ENCODE assay signal across 12 cellular contexts in the genomic region with DNA sequence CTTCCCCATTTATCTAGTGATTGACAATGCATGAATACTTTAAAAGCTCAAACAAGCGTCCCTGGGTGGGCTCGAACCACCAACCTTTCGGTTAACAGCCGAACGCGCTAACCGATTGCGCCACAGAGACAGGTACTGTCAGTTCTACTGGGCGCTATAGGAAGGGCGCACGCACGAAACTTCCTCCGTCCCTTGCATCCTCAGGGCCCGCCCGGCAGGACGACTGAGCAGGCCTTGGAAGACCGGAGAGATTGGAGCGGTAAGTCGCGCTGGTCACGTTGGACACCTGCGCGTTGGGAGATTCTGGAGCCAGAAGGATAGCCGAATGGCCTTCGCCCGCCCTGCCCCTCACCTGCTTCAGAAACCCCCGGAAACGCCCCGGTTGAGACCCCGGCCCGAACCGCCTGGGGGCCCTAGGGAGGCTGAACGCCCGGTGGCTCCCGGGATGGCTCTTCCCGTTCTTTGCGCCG. TPM values are rescaled to one million over a fixed set of nuclear protein-coding genes. Genes with fewer than 3 reads are reported as not detected.
A peak's percentile ranks its signal among the peaks of the same experiment; 100 is the strongest.
DNase-seq lines count a peak whose midpoint lies in the region; ATAC-seq, FAIRE-seq and TF ChIP-seq lines count a peak whose summit lies in the region.
"Not testable (repeated sequence)": the region's sequence is repeated elsewhere in the genome, so short reads cannot be mapped to it uniquely, and the experiment has no call there.
"Had no signal": no experiment of that assay in that cellular context is flagged by ENCODE, and none has a peak within 500 bp of the region (broad histone marks: within the 10 kb centered on the region; RNA-seq: fewer than 3 reads in every experiment).

No MANE protein-coding gene starts in this region.

- peak overlapping the region; percentile 24 for H3K4me3 ChIP-seq in HAP-1
- H3K4me3 ChIP-seq in K562, result not testable (repeated sequence)
- H3K4me3 ChIP-seq in epithelial cell of proximal tubule (ENCODE audit: low read depth, low read length), result peak overlapping the region; percentile 37
- peak overlapping the region; percentile 28 for H3K4me3 ChIP-seq in mononuclear cell (ENCODE audit: low read length)

- in situ Hi-C loops in HAP-1 (cut with MboI; ENCODE audit: low sequenced_read_pairs); K562 (cut with MboI): not testable (repeated sequence)

- POLR2A ChIA-PET in K562 (lab: Yijun Ruan, JAX), result not testable (repeated sequence)

- peak overlapping the region; percentile 91 for H3K27ac Mint-ChIP-seq in activated T-cell treated with anti-CD3 and anti-CD28 coated beads, Interleukin-2, amount 50 U/mL, for 72 hours

- not testable (repeated sequence) for TF ChIP-seq RAD21 in K562 (CRISPR knock-in tag; conservative IDR thresholded peaks at IDR 0.05 in 1 of 2, IDR thresholded peaks at IDR 0.05 in 1 of 2)

- H3K9me1 ChIP-seq in K562 (ENCODE audit: control insufficient read depth, insufficient read depth, low read length), result not testable (repeated sequence)

- not testable (repeated sequence) for H3K9ac ChIP-seq in K562 (ENCODE audit: insufficient read depth in 1 of 2, low read depth in 2 of 2, low read length in 2 of 2)

- BruUV-seq in K562 (replicated peaks; lab: Mats Ljungman, UMichigan), result not testable (repeated sequence)

- FAIRE-seq in K562 (lab: Jason Lieb, UNC), result not testable (repeated sequence)

- not testable (repeated sequence) for H3K27ac ChIP-seq in K562 (ENCODE audit: extremely low read depth, low read depth, low read length)

- H3K4me1 ChIP-seq in HAP-1; K562 (replicated peaks in 1 of 2; ENCODE audit: control insufficient read depth in 2 of 2, insufficient read depth in 2 of 2, low read length in 2 of 2); mononuclear cell (ENCODE audit: insufficient read depth, low read length): not testable (repeated sequence)

- not testable (repeated sequence) for H4K20me1 ChIP-seq in K562 (replicated peaks; ENCODE audit: control insufficient read depth, insufficient read depth, low read length)

- not testable (repeated sequence) for H3K4me2 ChIP-seq in K562 (ENCODE audit: insufficient read depth, low read length)

- H3K9me3 ChIP-seq in HAP-1; K562 (replicated peaks; ENCODE audit: control insufficient read depth, insufficient read depth, low read depth, low read length); mononuclear cell (ENCODE audit: low read depth, low read length): not testable (repeated sequence)

- not testable (repeated sequence) for TF ChIP-seq EP300 in K562 (IDR thresholded peaks at IDR 0.05; ENCODE audit: low read length)

- not testable (repeated sequence) for ATAC-seq in activated T-cell treated with anti-CD3 and anti-CD28 coated beads, Interleukin-2, amount 50 U/mL, for 72 hours (replicated peaks in 1 of 2); K562

- DNase-seq in HAP-1 (ENCODE audit: low spot score in 2 of 2), result peak in 1 of 2 experiments; percentile 59
- peak; percentile 7 for DNase-seq in activated CD4-positive, CD25-positive, alpha-beta regulatory T cell treated with anti-CD3 and anti-CD28 coated beads, Interleukin-2, amount 50 U/mL, for 16 hours (ENCODE audit: low read depth, low spot score)
- peak; percentile 6 to 61 for DNase-seq in activated T-cell treated with anti-CD3 and anti-CD28 coated beads, Interleukin-2, amount 50 U/mL, for 72 hours
- not testable (repeated sequence) for DNase-seq in K562 (ENCODE audit: extremely low read depth in 1 of 4, low spot score in 3 of 4); epithelial cell of proximal tubule (ENCODE audit: low read depth)
- DNase-seq in stimulated activated CD4-positive, alpha-beta T cell treated with anti-CD3 and anti-CD28 coated beads, Interleukin-12 subunit alpha, Interleukin-12 subunit beta, amount 100 ng/mL, for 4 hours, result peak; percentile 33

- H2AFZ ChIP-seq in K562 (ENCODE audit: low read depth, low read length), result not testable (repeated sequence)

- TF ChIP-seq CTCF in K562 (IDR thresholded peaks at IDR 0.05 in 2 of 3, conservative IDR thresholded peaks at IDR 0.05 in 1 of 3; ENCODE audit: insufficient read depth in 2 of 3, low read depth in 1 of 3, low read length in 3 of 3); epithelial cell of proximal tubule (conservative IDR thresholded peaks at IDR 0.05; ENCODE audit: low read depth, low read length): not testable (repeated sequence)

- H3K36me3 Mint-ChIP-seq in activated T-cell treated with anti-CD3 and anti-CD28 coated beads, Interleukin-2, amount 50 U/mL, for 72 hours (ENCODE audit: insufficient read depth in 2 of 2), result not testable (repeated sequence)

- not testable (repeated sequence) for H3K4me1 Mint-ChIP-seq in activated T-cell treated with anti-CD3 and anti-CD28 coated beads, Interleukin-2, amount 50 U/mL, for 72 hours (ENCODE audit: low read depth)

- H3K4me3 Mint-ChIP-seq in activated T-cell treated with anti-CD3 and anti-CD28 coated beads, Interleukin-2, amount 50 U/mL, for 72 hours, result peak overlapping the region; percentile 72 to 77

- H3K27me3 Mint-ChIP-seq in activated T-cell treated with anti-CD3 and anti-CD28 coated beads, Interleukin-2, amount 50 U/mL, for 72 hours (ENCODE audit: low read depth), result not testable (repeated sequence)

- intact Hi-C loops in K562 (cut with micrococcal nuclease), result not testable (repeated sequence)

- CTCF ChIA-PET in K562 (lab: Yijun Ruan, JAX; ENCODE audit: low intra/inter-chr PET ratio), result not testable (repeated sequence)

- WGBS in K562 (ENCODE audit: insufficient coverage, low coverage, missing lambda C conversion rate), result no CpG with 5 or more reads among the region's 38 CpGs

- H3K79me2 ChIP-seq in K562 (ENCODE audit: control insufficient read depth, insufficient read depth, low read length), result not testable (repeated sequence)

- not testable (repeated sequence) for H3K9me3 Mint-ChIP-seq in activated T-cell treated with anti-CD3 and anti-CD28 coated beads, Interleukin-2, amount 50 U/mL, for 72 hours

- not testable (repeated sequence) for TF ChIP-seq POLR2A in K562 (conservative IDR thresholded peaks at IDR 0.05)

- H3K27me3 ChIP-seq in HAP-1 (ENCODE audit: low read depth); K562 (ENCODE audit: control insufficient read depth in 2 of 2, insufficient read depth in 2 of 2, low read length in 2 of 2); mononuclear cell (ENCODE audit: insufficient read depth, low read length): not testable (repeated sequence)

- not testable (repeated sequence) for H3K36me3 ChIP-seq in HAP-1 (replicated peaks); K562 (ENCODE audit: control insufficient read depth, insufficient read depth, low read length)

TF ChIP-seq in K562, 482 proteins besides CTCF, POLR2A, EP300 and RAD21 (continues in another document):
- peak; percentile 96 for TF ChIP-seq POLR2H (tag; IDR thresholded peaks at IDR 0.05; ENCODE audit: low read depth)

RNA-seq across cellular contexts. Expression of gene PPIAL4F, which starts 25.2 kb away (rescaled TPM):
- not detected for total RNA-seq in activated T-cell treated with anti-CD3 and anti-CD28 coated beads, Interleukin-2, amount 50 U/mL, for 72 hours
- total RNA-seq in K562 (2011; cell fraction: chromatin; rRNA removed; ENCODE audit: low replicate concordance), result not detected in 2 replicates
- total RNA-seq in K562 (2011; cell fraction: nucleolus; rRNA removed), result not detected in 2 replicates
- total RNA-seq in K562 (2011; cell fraction: nucleoplasm; rRNA removed), result not detected in 2 replicates
- total RNA-seq in K562 (2014; rRNA removed) (not detected in 2 replicates), K562 (2014; rRNA removed; fragmentation: Illumina TruSeq; extraction: Trizol) (not detected in 2 replicates), K562 (2015; rRNA removed; fragmentation: Illumina TruSeq; extraction: Trizol) (not detected in 2 replicates), K562 (2021) (not detected in 2 replicates), epithelial cell of proximal tubule (not detected in 2 replicates), mononuclear cell (not detected)
- polyA plus RNA-seq in K562 (2011; rRNA removed) (not detected in 2 replicates), K562 (2014; fragmentation: Illumina TruSeq; extraction: Trizol) (not detected in 2 replicates), K562 (2014; fragmentation: Nextera tagmentation; extraction: Ambion mirVana) (not detected), K562 (2014; rRNA removed) (not detected in 2 replicates)
- polyA plus RNA-seq in K562 (2011; cell fraction: cytosol; rRNA removed), result not detected in 2 replicates
- polyA plus RNA-seq in K562 (2011; cell fraction: nucleus; rRNA removed), result not detected in 2 replicates
- not detected in 2 replicates for polyA plus RNA-seq in K562 (2012)
- polyA minus RNA-seq in K562 (2011; rRNA and poly(A)+ RNA removed), result not detected in 2 replicates
- polyA minus RNA-seq in K562 (2011; cell fraction: cytosol; rRNA and poly(A)+ RNA removed), result not detected in 2 replicates
- polyA minus RNA-seq in K562 (2011; cell fraction: nucleus; rRNA and poly(A)+ RNA removed), result not detected in 2 replicates
- total RNA-seq: colonic mucosa, fibroblast of lung, left lung, right cardiac atrium had no signal
- polyA plus RNA-seq: fibroblast of lung, neural cell, right cardiac atrium had no signal
